In the genomic region with DNA sequence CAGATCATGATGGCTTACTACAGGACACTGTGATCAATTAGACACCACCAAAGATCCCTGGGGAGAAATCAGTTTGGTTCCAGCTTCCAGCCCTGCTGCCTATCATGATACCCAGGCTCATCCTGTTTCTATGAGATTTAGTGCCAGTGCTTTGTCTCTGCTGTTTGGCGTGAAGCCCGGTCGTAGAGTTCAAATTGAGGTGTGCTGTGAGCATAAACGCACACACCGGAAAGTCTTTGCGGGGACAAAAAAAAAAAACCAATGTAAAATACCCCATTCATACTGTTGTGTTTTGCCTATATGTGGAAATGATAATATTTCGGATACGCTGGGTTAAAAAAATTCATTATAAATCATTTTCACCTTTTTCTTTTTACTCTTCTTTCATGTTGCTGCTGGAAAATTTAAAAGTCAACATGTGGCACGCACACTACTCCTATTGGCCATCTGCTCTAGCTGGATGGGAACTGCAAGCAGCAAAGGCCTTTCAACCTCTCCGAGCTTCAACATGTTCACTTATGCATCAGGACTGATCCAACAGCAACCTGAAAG, we compare ENCODE assay signal across 1 cellular context.
TF ChIP-seq lines count a peak whose summit lies in the region.

No MANE protein-coding gene starts in this region.

TF ChIP-seq in K562, 482 proteins besides CTCF, POLR2A, EP300 and RAD21 (continued from another document):
- TF ChIP-seq NFYB (IDR thresholded peaks at IDR 0.05; ENCODE audit: extremely low read depth, insufficient read length) (peak; percentile 80), ILK (tag; IDR thresholded peaks at IDR 0.05; ENCODE audit: borderline replicate concordance, low read depth) (no peak), SUPT5H (IDR thresholded peaks at IDR 0.05) (peak; percentile 76), NFIC (IDR thresholded peaks at IDR 0.05) (peak; percentile 65), PBX2 (CRISPR knock-in tag; IDR thresholded peaks at IDR 0.05; ENCODE audit: low read depth) (no peak), PBX2 (tag; conservative IDR thresholded peaks at IDR 0.05; ENCODE audit: low read depth) (no peak), GTF2A2 (tag; IDR thresholded peaks at IDR 0.05) (no peak), TFAP4 (CRISPR knock-in tag; IDR thresholded peaks at IDR 0.05; ENCODE audit: borderline replicate concordance) (no peak), NCOR1 (IDR thresholded peaks at IDR 0.05) (peak; percentile 52), YY1 (IDR thresholded peaks at IDR 0.05; ENCODE audit: borderline replicate concordance in 1 of 3, control insufficient read depth in 1 of 3, extremely low read depth in 1 of 3, insufficient read depth in 3 of 3, insufficient read length in 1 of 3, insufficient replicate concordance in 2 of 3, low read depth in 1 of 3, low read length in 2 of 3) (no peak), GABPB2 (CRISPR knock-in tag; conservative IDR thresholded peaks at IDR 0.05) (no peak), MYBL2 (IDR thresholded peaks at IDR 0.05; ENCODE audit: low read depth) (peak; percentile 69), MYBL2 (CRISPR knock-in tag; IDR thresholded peaks at IDR 0.05; ENCODE audit: borderline replicate concordance) (no peak), HDAC1 (IDR thresholded peaks at IDR 0.05) (no peak), ZNF785 (CRISPR knock-in tag; IDR thresholded peaks at IDR 0.05) (no peak), ZNF444 (CRISPR knock-in tag; IDR thresholded peaks at IDR 0.05) (no peak), SRSF3 (IDR thresholded peaks at IDR 0.05; ENCODE audit: insufficient read depth, low read length) (no peak), MBD2 (IDR thresholded peaks at IDR 0.05; ENCODE audit: borderline replicate concordance, low read depth) (no peak), DACH1 (IDR thresholded peaks at IDR 0.05; ENCODE audit: partially characterized antibody) (no peak), BRD9 (IDR thresholded peaks at IDR 0.05; ENCODE audit: low read depth, partially characterized antibody) (peak; percentile 40), ZC3H8 (IDR thresholded peaks at IDR 0.05) (no peak), L3MBTL2 (IDR thresholded peaks at IDR 0.05) (no peak), MTA3 (IDR thresholded peaks at IDR 0.05; ENCODE audit: borderline replicate concordance) (no peak), NBN (IDR thresholded peaks at IDR 0.05; ENCODE audit: low read depth) (no peak)
- TF ChIP-seq, protein P1, sequence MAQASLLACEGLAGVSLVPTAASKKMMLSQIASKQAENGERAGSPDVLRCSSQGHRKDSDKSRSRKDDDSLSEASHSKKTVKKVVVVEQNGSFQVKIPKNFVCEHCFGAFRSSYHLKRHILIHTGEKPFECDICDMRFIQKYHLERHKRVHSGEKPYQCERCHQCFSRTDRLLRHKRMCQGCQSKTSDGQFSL (CRISPR knock-in tag; IDR thresholded peaks at IDR 0.05) = no peak
- TF ChIP-seq, protein P1 (tag; IDR thresholded peaks at IDR 0.05) = no peak
- TF ChIP-seq, protein P2, sequence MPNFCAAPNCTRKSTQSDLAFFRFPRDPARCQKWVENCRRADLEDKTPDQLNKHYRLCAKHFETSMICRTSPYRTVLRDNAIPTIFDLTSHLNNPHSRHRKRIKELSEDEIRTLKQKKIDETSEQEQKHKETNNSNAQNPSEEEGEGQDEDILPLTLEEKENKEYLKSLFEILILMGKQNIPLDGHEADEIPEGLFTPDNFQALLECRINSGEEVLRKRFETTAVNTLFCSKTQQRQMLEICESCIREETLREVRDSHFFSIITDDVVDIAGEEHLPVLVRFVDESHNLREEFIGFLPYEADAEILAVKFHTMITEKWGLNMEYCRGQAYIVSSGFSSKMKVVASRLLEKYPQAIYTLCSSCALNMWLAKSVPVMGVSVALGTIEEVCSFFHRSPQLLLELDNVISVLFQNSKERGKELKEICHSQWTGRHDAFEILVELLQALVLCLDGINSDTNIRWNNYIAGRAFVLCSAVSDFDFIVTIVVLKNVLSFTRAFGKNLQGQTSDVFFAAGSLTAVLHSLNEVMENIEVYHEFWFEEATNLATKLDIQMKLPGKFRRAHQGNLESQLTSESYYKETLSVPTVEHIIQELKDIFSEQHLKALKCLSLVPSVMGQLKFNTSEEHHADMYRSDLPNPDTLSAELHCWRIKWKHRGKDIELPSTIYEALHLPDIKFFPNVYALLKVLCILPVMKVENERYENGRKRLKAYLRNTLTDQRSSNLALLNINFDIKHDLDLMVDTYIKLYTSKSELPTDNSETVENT (CRISPR knock-in tag; IDR thresholded peaks at IDR 0.05) = no peak
- TF ChIP-seq, protein P3, sequence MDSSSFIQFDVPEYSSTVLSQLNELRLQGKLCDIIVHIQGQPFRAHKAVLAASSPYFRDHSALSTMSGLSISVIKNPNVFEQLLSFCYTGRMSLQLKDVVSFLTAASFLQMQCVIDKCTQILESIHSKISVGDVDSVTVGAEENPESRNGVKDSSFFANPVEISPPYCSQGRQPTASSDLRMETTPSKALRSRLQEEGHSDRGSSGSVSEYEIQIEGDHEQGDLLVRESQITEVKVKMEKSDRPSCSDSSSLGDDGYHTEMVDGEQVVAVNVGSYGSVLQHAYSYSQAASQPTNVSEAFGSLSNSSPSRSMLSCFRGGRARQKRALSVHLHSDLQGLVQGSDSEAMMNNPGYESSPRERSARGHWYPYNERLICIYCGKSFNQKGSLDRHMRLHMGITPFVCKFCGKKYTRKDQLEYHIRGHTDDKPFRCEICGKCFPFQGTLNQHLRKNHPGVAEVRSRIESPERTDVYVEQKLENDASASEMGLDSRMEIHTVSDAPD (CRISPR knock-in tag; IDR thresholded peaks at IDR 0.05) = no peak
